9 cellular contexts compared by ENCODE assay signal in the genomic region with DNA sequence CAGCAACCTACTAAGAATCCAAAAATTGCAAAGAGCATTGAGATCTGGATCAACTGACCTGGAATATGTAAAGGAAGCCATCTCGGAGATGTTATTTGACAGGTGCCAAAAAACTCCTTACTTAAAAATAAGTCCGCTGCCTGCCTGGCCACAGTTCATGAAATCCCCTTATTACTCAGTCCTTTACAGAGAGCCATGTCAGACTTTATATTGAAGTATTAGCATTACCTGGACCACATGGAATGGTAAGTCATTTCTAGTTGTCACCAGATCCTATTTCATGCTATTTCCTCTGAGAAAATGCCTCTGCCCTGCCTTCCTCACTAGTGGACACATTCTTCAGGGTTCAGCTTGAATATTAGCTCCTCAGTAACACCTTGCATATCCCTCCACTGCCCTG.
"Had no signal": no experiment of that assay in that cellular context is flagged by ENCODE, and none has a peak within 500 bp of the region (broad histone marks: within the 10 kb centered on the region; RNA-seq: fewer than 3 reads in every experiment).

No MANE protein-coding gene starts in this region.

- H3K4me3 ChIP-seq: GM23338, K562 had no signal

- H2AFZ ChIP-seq: GM23338 had no signal

- H3K4me3 Mint-ChIP-seq: GM23338, H9 had no signal

- DNase-seq: H9, HCEC 1CT, IMR-90, KG1 had no signal

- FAIRE-seq: H1, H54, HTR-8/SVneo, K562 had no signal

- H3K4me1 Mint-ChIP-seq: GM23338, H9 had no signal

- ATAC-seq: GM23338, K562 had no signal

- H3K4me2 ChIP-seq: GM23338 had no signal

- H3K27ac Mint-ChIP-seq: GM23338 had no signal
